23 cellular contexts compared by ENCODE assay signal in genomic region chr1:64499011-64499410, GRCh38. TPM values are rescaled to one million over a fixed set of nuclear protein-coding genes. Genes with fewer than 3 reads are reported as not detected.
DNase-seq lines count a peak whose midpoint lies in the region; ATAC-seq, FAIRE-seq and TF ChIP-seq lines count a peak whose summit lies in the region.
"Had no signal": no experiment of that assay in that cellular context is flagged by ENCODE, and none has a peak within 500 bp of the region (broad histone marks: within the 10 kb centered on the region; RNA-seq: fewer than 3 reads in every experiment).

No MANE protein-coding gene starts in this region.

- H3K27me3 Mint-ChIP-seq in brain, result peaks cover 5% of the 10 kb centered on the region
- H3K27me3 Mint-ChIP-seq in nephron (ENCODE audit: low read depth), result no peaks in the 10 kb centered on the region

- H3K27ac ChIP-seq in SJCRH30, result peak overlapping the region; percentile 59
- H3K27ac ChIP-seq in subcutaneous abdominal adipose tissue (ENCODE audit: low read depth, low read length), result peak overlapping the region; percentile 43
- H3K27ac ChIP-seq: A549; BLaER1 treated with 17β-estradiol and CSF1 and Interleukin-3, amounts not matched to agents 10 nM and 100 nM; GM23248 had no signal

- H3K4me1 ChIP-seq in SJCRH30, result peaks cover 49% of the 10 kb centered on the region
- H3K4me1 ChIP-seq in subcutaneous abdominal adipose tissue (ENCODE audit: control insufficient read depth in 5 of 5, insufficient read depth in 5 of 5, low read length in 5 of 5), result peaks cover 3 to 47% (median 45%) of the 10 kb centered on the region in 5 donors
- H3K4me1 ChIP-seq: BE2C, Caco-2 had no signal

- peak overlapping the region in 3 of 5 experiments; percentile 9 to 65 (median 49) for H3K27ac Mint-ChIP-seq in brain
- peak overlapping the region; percentile 37 to 81 (median 41) for H3K27ac Mint-ChIP-seq in nephron
- H3K27ac Mint-ChIP-seq: CD14-positive monocyte; CD8-positive, alpha-beta T cell; H9 had no signal

- H3K36me3 ChIP-seq in SJCRH30 (no peaks in the 10 kb centered on the region), subcutaneous abdominal adipose tissue (ENCODE audit: control insufficient read depth in 5 of 5, insufficient read depth in 5 of 5, low read length in 5 of 5) (no peaks in the 10 kb centered on the region)
- H3K36me3 ChIP-seq: BE2C; BLaER1 treated with 17β-estradiol and CSF1 and Interleukin-3, amounts not matched to agents 10 nM and 100 nM had no signal

- FAIRE-seq in HTR-8/SVneo (lab: Jason Lieb, UNC), result no peak
- FAIRE-seq: A549, G401.6, GM12892 had no signal

- TF ChIP-seq CTCF in brain (conservative IDR thresholded peaks at IDR 0.05), result no peak
- no peak for TF ChIP-seq CTCF in nephron (IDR thresholded peaks at IDR 0.05; ENCODE audit: unreplicated experiment in 3 of 3)

- no peak overlapping the region for H3K9ac ChIP-seq in subcutaneous abdominal adipose tissue (ENCODE audit: low read length in 5 of 5)
- H3K9ac ChIP-seq: BLaER1 treated with 17β-estradiol and CSF1 and Interleukin-3, amounts not matched to agents 10 nM and 100 nM; GM23248 had no signal

- no peak for ATAC-seq in esophagus mucosa
- ATAC-seq: A549; CD8-positive, alpha-beta T cell; HCT116 had no signal

- peak; percentile 33 to 73 for DNase-seq in SJCRH30
- no peak for DNase-seq in dedifferentiated amniotic fluid mesenchymal stem cell (ENCODE audit: extremely low spot score)
- DNase-seq in HTR-8/SVneo (ENCODE audit: insufficient read length, low spot score), result no peak
- DNase-seq: 8988T; ACHN; AML-193; BE2C; Caco-2; CD8-positive, alpha-beta T cell; DMS153; DND-41; GM23248; H9 had no signal

- H3K9me3 Mint-ChIP-seq in brain, result no peaks in the 10 kb centered on the region
- H3K9me3 Mint-ChIP-seq in nephron, result no peaks in the 10 kb centered on the region
- H3K9me3 Mint-ChIP-seq: CD14-positive monocyte; CD8-positive, alpha-beta T cell; H9 had no signal

- H3K4me3 ChIP-seq in SJCRH30 (no peak overlapping the region), subcutaneous abdominal adipose tissue (ENCODE audit: low read depth in 1 of 5, low read length in 5 of 5) (no peak overlapping the region)
- H3K4me3 ChIP-seq: A549; BLaER1 treated with 17β-estradiol and CSF1 and Interleukin-3, amounts not matched to agents 10 nM and 100 nM; GM23248 had no signal

- H3K4me3 Mint-ChIP-seq in brain (peak overlapping the region in 1 of 5 experiments; percentile 45), nephron (no peak overlapping the region)
- H3K4me3 Mint-ChIP-seq: CD14-positive monocyte; CD8-positive, alpha-beta T cell had no signal

- H3K9me3 ChIP-seq in SJCRH30 (replicated peaks) (no peaks in the 10 kb centered on the region), subcutaneous abdominal adipose tissue (ENCODE audit: control insufficient read depth in 5 of 5, low read length in 5 of 5) (no peaks in the 10 kb centered on the region)
- H3K9me3 ChIP-seq: A549; BE2C; BLaER1 treated with 17β-estradiol and CSF1 and Interleukin-3, amounts not matched to agents 10 nM and 100 nM; Caco-2 had no signal

- H3K27me3 ChIP-seq in SJCRH30 (no peaks in the 10 kb centered on the region), subcutaneous abdominal adipose tissue (ENCODE audit: control insufficient read depth in 5 of 5, insufficient read depth in 4 of 5, low read length in 5 of 5) (no peaks in the 10 kb centered on the region)
- H3K27me3 ChIP-seq: BE2C; BLaER1 treated with 17β-estradiol and CSF1 and Interleukin-3, amounts not matched to agents 10 nM and 100 nM had no signal

- H3K4me1 Mint-ChIP-seq in brain, result peaks cover 98% of the 10 kb centered on the region
- H3K4me1 Mint-ChIP-seq in nephron, result peaks cover 74% of the 10 kb centered on the region
- H3K4me1 Mint-ChIP-seq: CD14-positive monocyte had no signal

- no peaks in the 10 kb centered on the region for H3K36me3 Mint-ChIP-seq in brain
- peaks cover 3% of the 10 kb centered on the region for H3K36me3 Mint-ChIP-seq in nephron (ENCODE audit: low read depth)
- H3K36me3 Mint-ChIP-seq: CD14-positive monocyte; CD8-positive, alpha-beta T cell had no signal

RNA-seq across cellular contexts. Expression of gene CACHD1, which starts 29.1 kb away (rescaled TPM):
- 10.6 and 12.1 TPM in 2 replicates for total RNA-seq in SJCRH30 (2014; rRNA removed; shearing (Covaris generic))
- 6.4 TPM for polyA plus RNA-seq in brain (ENCODE audit: insufficient read depth, low read depth, low replicate concordance)
- total RNA-seq in esophagus mucosa, result 2.8 TPM
- polyA plus RNA-seq: CD14-positive monocyte had no signal

Comparison
In these comparisons a context has a peak if more than half of its experiments do, and no peak if none do; other contexts are left out.
1. DNase-seq: peak in SJCRH30 (2 of 2); none in dedifferentiated amniotic fluid mesenchymal stem cell (single experiment) and HTR-8/SVneo (single experiment).